Comparison of ENCODE assay signal across 8 cellular contexts in the genomic region with DNA sequence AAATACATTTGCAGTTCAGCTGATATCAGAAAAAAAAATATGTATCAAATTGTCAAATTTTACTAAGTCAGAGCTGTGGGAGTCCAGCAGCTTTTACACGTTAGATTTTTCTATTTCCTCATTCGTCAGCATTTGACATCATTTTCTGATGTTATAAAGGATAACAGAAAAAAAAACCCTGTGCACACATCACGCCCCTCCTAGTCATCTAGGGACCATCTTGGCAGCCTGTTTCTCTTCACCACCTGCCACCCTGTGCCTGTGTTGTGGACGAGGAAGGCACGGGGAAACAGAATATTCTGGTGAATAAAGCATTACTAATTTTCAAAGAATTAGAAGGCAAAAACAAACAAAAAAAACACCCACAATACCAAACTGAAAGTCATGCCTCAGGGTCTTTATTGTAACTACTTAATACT. TPM values are rescaled to one million over a fixed set of nuclear protein-coding genes. Genes with fewer than 3 reads are reported as not detected.
DNase-seq lines count a peak whose midpoint lies in the region; ATAC-seq and TF ChIP-seq lines count a peak whose summit lies in the region.

No MANE protein-coding gene starts in this region.

- no peak for TF ChIP-seq CTCF in cardiac fibroblast (IDR thresholded peaks at IDR 0.05; ENCODE audit: low read depth, low read length)

- peak; percentile 63 for DNase-seq in NCI-H2107 treated with DMSO at 0.1 percent for 48 hours (lab: John Stamatoyannopoulos, UW; ENCODE audit: unreplicated experiment)
- no peak for DNase-seq in NCI-H2107 (lab: John Stamatoyannopoulos, UW)
- peak; percentile 56 for DNase-seq in NCI-H446 treated with DMSO at 0.1 percent for 48 hours (lab: John Stamatoyannopoulos, UW)
- peak; percentile 38 to 64 for DNase-seq in cardiac fibroblast (ENCODE audit: low read depth in 2 of 2)
- DNase-seq in sciatic nerve (ENCODE audit: low spot score) = no peak
- no peak for DNase-seq in OCI-M2 (lab: John Stamatoyannopoulos, UW; ENCODE audit: unreplicated experiment)
- no peak for DNase-seq in central memory CD4-positive, alpha-beta T cell

- peak; percentile 42 for ATAC-seq in sciatic nerve
- no peak for ATAC-seq in HG02840 (IDR thresholded peaks at IDR 0.05; ENCODE audit: low FRiP score, unreplicated experiment)

- H3K4me3 ChIP-seq in cardiac fibroblast (replicated peaks in 1 of 2; ENCODE audit: low read depth in 2 of 2, low read length in 2 of 2) = no peak overlapping the region

- intact Hi-C loops in sciatic nerve (cut with DNase I) = no loop called here

RNA-seq across cellular contexts. Expression of gene B4GALT5, which starts 12.4 kb away (rescaled TPM):
- total RNA-seq in sciatic nerve = 36.0 TPM

Comparison
In these comparisons a context has a peak if more than half of its experiments do, and no peak if none do; other contexts are left out.
1. DNase-seq: peak in NCI-H2107 treated with DMSO at 0.1 percent for 48 hours (single experiment), NCI-H446 treated with DMSO at 0.1 percent for 48 hours (single experiment) and cardiac fibroblast (2 of 2); none in NCI-H2107 (single experiment), sciatic nerve (single experiment), OCI-M2 (single experiment) and central memory CD4-positive, alpha-beta T cell (single experiment).